Comparison of ENCODE assay signal across 8 cellular contexts in genomic region chr7:71735961-71736556, GRCh38.
DNase-seq lines count a peak whose midpoint lies in the region; ATAC-seq and TF ChIP-seq lines count a peak whose summit lies in the region.

No MANE protein-coding gene starts in this region.

- H3K9me3 ChIP-seq in trophoblast cell (ENCODE audit: insufficient read depth, low read depth, low read length): peaks cover 2% of the 10 kb centered on the region

- H4K8ac ChIP-seq in trophoblast cell (ENCODE audit: low read depth, low read length): no peak overlapping the region

- H4K91ac ChIP-seq in trophoblast cell (ENCODE audit: low read depth, low read length): no peak overlapping the region

- H3K27me3 Mint-ChIP-seq in activated naive CD4-positive, alpha-beta T cell treated with anti-CD3 and anti-CD28 coated beads for 36 hours (ENCODE audit: low read depth): peaks cover 6% of the 10 kb centered on the region
- H3K27me3 Mint-ChIP-seq in glutamatergic neuron (ENCODE audit: unreplicated experiment): peaks cover 7% of the 10 kb centered on the region

- H3K4ac ChIP-seq in trophoblast cell (ENCODE audit: low read depth, low read length): no peak overlapping the region

- DNase-seq in ELF-1 (ENCODE audit: low read depth, low spot score) (peak; percentile 85), NOMO-1 treated with dmso at 0.1 percent for 144 hours (lab: John Stamatoyannopoulos, UW; ENCODE audit: unreplicated experiment) (peak; percentile 57), glutamatergic neuron (peak; percentile 83), trophoblast cell (peak; percentile 37 to 79)
- DNase-seq in activated naive CD4-positive, alpha-beta T cell treated with anti-CD3 and anti-CD28 coated beads for 36 hours: peak; percentile 64

- no peaks in the 10 kb centered on the region for H3K4me1 Mint-ChIP-seq in activated naive CD4-positive, alpha-beta T cell treated with anti-CD3 and anti-CD28 coated beads for 36 hours (ENCODE audit: low read depth)
- peaks cover 5% of the 10 kb centered on the region for H3K4me1 Mint-ChIP-seq in glutamatergic neuron (ENCODE audit: low read depth, unreplicated experiment)

- intact Hi-C loops in activated naive CD4-positive, alpha-beta T cell treated with anti-CD3 and anti-CD28 coated beads for 36 hours (cut with micrococcal nuclease): no loop called here

- no peak overlapping the region for H2BK12ac ChIP-seq in trophoblast cell (ENCODE audit: low read length)

- no peak overlapping the region for H3K27ac Mint-ChIP-seq in activated naive CD4-positive, alpha-beta T cell treated with anti-CD3 and anti-CD28 coated beads for 36 hours
- H3K27ac Mint-ChIP-seq in glutamatergic neuron (ENCODE audit: unreplicated experiment): no peak overlapping the region

- no peaks in the 10 kb centered on the region for H3K79me1 ChIP-seq in trophoblast cell (ENCODE audit: low read length)

- H3K36me3 ChIP-seq in trophoblast cell (ENCODE audit: control insufficient read depth in 1 of 2, insufficient read depth in 2 of 2, low read length in 2 of 2): no peaks in the 10 kb centered on the region

- H3K4me1 ChIP-seq in trophoblast cell (ENCODE audit: control insufficient read depth in 1 of 2, insufficient read depth in 2 of 2, low read length in 2 of 2): no peaks in the 10 kb centered on the region

- peaks cover 2% of the 10 kb centered on the region for H3K9me3 Mint-ChIP-seq in activated naive CD4-positive, alpha-beta T cell treated with anti-CD3 and anti-CD28 coated beads for 36 hours
- H3K9me3 Mint-ChIP-seq in glutamatergic neuron (ENCODE audit: unreplicated experiment): peaks cover 4% of the 10 kb centered on the region

- no peak overlapping the region for H3K4me3 ChIP-seq in trophoblast cell (ENCODE audit: low read depth, low read length)

- CTCF ChIA-PET in activated naive CD4-positive, alpha-beta T cell treated with anti-CD3 and anti-CD28 coated beads for 36 hours (lab: Charles Lee): interaction anchor here (0.7 to 1.0 kb wide), 3 partner anchors 14 to 641 kb away, joined by 3 read pairs; no protein-coding TSS in a partner anchor

- TF ChIP-seq CTCF in glutamatergic neuron (IDR thresholded peaks at IDR 0.05; ENCODE audit: partially characterized antibody, unreplicated experiment): peak; percentile 93

- H3K79me2 ChIP-seq in trophoblast cell (ENCODE audit: control insufficient read depth, insufficient read depth, low read length, poor library complexity): no peaks in the 10 kb centered on the region

- no peaks in the 10 kb centered on the region for H3K36me3 Mint-ChIP-seq in activated naive CD4-positive, alpha-beta T cell treated with anti-CD3 and anti-CD28 coated beads for 36 hours (ENCODE audit: low read depth)
- H3K36me3 Mint-ChIP-seq in glutamatergic neuron (ENCODE audit: unreplicated experiment): no peaks in the 10 kb centered on the region

- H3K4me3 Mint-ChIP-seq in activated naive CD4-positive, alpha-beta T cell treated with anti-CD3 and anti-CD28 coated beads for 36 hours: no peak overlapping the region
- no peak overlapping the region for H3K4me3 Mint-ChIP-seq in glutamatergic neuron (ENCODE audit: unreplicated experiment)

- no peak overlapping the region for H4K12ac ChIP-seq in trophoblast cell (ENCODE audit: low read depth, low read length)

- H3K18ac ChIP-seq in trophoblast cell (ENCODE audit: low read length): no peak overlapping the region

- no peaks in the 10 kb centered on the region for H3K27me3 ChIP-seq in trophoblast cell (ENCODE audit: insufficient read depth, low read length)

- no peak overlapping the region for H3K9ac ChIP-seq in trophoblast cell (ENCODE audit: low read length)

- H3K4me2 ChIP-seq in trophoblast cell (ENCODE audit: low read length): no peak overlapping the region

- H3K23ac ChIP-seq in trophoblast cell (ENCODE audit: low read length): no peak overlapping the region

- ATAC-seq in HG02870 (IDR thresholded peaks at IDR 0.05; ENCODE audit: unreplicated experiment): peak; percentile 62
- no peak for ATAC-seq in GM21717 (IDR thresholded peaks at IDR 0.05; ENCODE audit: unreplicated experiment)
- ATAC-seq in HG03571 (IDR thresholded peaks at IDR 0.05; ENCODE audit: unreplicated experiment): no peak

- no peak overlapping the region for H3K14ac ChIP-seq in trophoblast cell (ENCODE audit: low read length)

- H2AK5ac ChIP-seq in trophoblast cell (ENCODE audit: low read length): no peak overlapping the region

- H2AFZ ChIP-seq in trophoblast cell (ENCODE audit: insufficient read depth, low read length, poor library complexity): no peak overlapping the region

- no peak overlapping the region for H2BK5ac ChIP-seq in trophoblast cell (ENCODE audit: low read depth, low read length, poor library complexity)

- no peak overlapping the region for H2BK120ac ChIP-seq in trophoblast cell (ENCODE audit: insufficient read depth, low read length, poor library complexity)

- WGBS in trophoblast cell (ENCODE audit: extremely low coverage, insufficient coverage, insufficient read length): no CpG with 5 or more reads among the region's 7 CpGs

- no peak overlapping the region for H3K27ac ChIP-seq in trophoblast cell (ENCODE audit: low read depth, low read length)
